Comparison of ENCODE assay signal across 1 cellular context in genomic region chr13:91537376-91537775, GRCh38.
TF ChIP-seq lines count a peak whose summit lies in the region.

No MANE protein-coding gene starts in this region.

TF ChIP-seq in GM12878, 131 proteins besides CTCF, POLR2A, EP300 and RAD21 (continued from another document):
- TF ChIP-seq PRDM15 (CRISPR knock-in tag; IDR thresholded peaks at IDR 0.05) (no peak), SMC3 (IDR thresholded peaks at IDR 0.05; ENCODE audit: borderline replicate concordance, low read length) (no peak)
